Comparison of ENCODE assay signal across 1 cellular context in the genomic region with DNA sequence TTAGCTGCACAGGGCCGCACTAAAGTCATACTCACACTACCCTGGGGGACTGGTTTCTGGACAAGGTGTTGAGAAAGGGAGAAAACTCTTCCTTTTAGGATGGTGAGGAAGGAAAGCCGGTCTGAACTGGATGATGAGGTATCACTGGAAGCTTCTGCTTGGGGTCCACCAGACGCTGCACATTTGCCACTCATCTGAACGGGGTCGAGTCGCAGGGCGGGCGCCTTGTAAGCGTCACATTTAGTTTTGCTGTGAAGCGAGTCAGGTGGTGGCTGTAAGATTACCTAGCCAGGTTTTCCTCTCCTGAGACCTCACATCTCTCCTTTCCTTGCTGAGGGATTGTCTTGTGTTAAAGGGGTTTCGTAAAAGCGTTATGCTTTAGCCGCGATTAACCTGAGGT.
TF ChIP-seq lines count a peak whose summit lies in the region.

No MANE protein-coding gene starts in this region.

TF ChIP-seq in HepG2, 621 proteins besides CTCF, POLR2A, EP300 and RAD21:
- no peak for TF ChIP-seq FOXC1 (CRISPR knock-in tag; IDR thresholded peaks at IDR 0.05; ENCODE audit: borderline replicate concordance)
- TF ChIP-seq, protein P1, sequence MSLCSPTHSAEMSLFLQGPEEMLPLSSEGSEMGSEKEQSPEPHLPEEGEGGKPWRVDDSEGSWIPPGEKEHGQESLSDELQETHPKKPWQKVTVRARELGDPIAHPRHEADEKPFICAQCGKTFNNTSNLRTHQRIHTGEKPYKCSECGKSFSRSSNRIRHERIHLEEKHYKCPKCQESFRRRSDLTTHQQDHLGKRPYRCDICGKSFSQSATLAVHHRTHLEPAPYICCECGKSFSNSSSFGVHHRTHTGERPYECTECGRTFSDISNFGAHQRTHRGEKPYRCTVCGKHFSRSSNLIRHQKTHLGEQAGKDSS (CRISPR knock-in tag; IDR thresholded peaks at IDR 0.05; ENCODE audit: borderline replicate concordance, low read depth) = no peak
- no peak for TF ChIP-seq NR2F1 (CRISPR knock-in tag; IDR thresholded peaks at IDR 0.05)
- no peak for TF ChIP-seq PLRG1 (conservative IDR thresholded peaks at IDR 0.05)
- TF ChIP-seq ZNF33B (CRISPR knock-in tag; IDR thresholded peaks at IDR 0.05) = no peak
- TF ChIP-seq ATM (IDR thresholded peaks at IDR 0.05; ENCODE audit: borderline replicate concordance) = no peak
- no peak for TF ChIP-seq POLR2AphosphoS2 (IDR thresholded peaks at IDR 0.05; ENCODE audit: low read depth, low read length)
- TF ChIP-seq, protein P2, sequence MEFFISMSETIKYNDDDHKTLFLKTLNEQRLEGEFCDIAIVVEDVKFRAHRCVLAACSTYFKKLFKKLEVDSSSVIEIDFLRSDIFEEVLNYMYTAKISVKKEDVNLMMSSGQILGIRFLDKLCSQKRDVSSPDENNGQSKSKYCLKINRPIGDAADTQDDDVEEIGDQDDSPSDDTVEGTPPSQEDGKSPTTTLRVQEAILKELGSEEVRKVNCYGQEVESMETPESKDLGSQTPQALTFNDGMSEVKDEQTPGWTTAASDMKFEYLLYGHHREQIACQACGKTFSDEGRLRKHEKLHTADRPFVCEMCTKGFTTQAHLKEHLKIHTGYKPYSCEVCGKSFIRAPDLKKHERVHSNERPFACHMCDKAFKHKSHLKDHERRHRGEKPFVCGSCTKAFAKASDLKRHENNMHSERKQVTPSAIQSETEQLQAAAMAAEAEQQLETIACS (CRISPR knock-in tag; IDR thresholded peaks at IDR 0.05) = no peak
